Comparison of ENCODE assay signal across 1 cellular context in genomic region chr22:36540867-36541642, GRCh38.
TF ChIP-seq lines count a peak whose summit lies in the region.

No MANE protein-coding gene starts in this region.

TF ChIP-seq in A549, 52 proteins besides CTCF, POLR2A, EP300 and RAD21 (continued from another document):
- no peak for TF ChIP-seq HMGXB4 (CRISPR knock-in tag; IDR thresholded peaks at IDR 0.05; ENCODE audit: borderline replicate concordance)
- TF ChIP-seq NFE2L2 (conservative IDR thresholded peaks at IDR 0.05; ENCODE audit: low read length): no peak
- TF ChIP-seq JUNB (IDR thresholded peaks at IDR 0.05): no peak
- no peak for TF ChIP-seq RFX5 (IDR thresholded peaks at IDR 0.05)
- TF ChIP-seq ZNF302 (CRISPR knock-in tag; IDR thresholded peaks at IDR 0.05): no peak
- TF ChIP-seq ZC3H11A (IDR thresholded peaks at IDR 0.05): no peak
- TF ChIP-seq TP53 (CRISPR knock-in tag; IDR thresholded peaks at IDR 0.05): no peak
- TF ChIP-seq, protein P1, sequence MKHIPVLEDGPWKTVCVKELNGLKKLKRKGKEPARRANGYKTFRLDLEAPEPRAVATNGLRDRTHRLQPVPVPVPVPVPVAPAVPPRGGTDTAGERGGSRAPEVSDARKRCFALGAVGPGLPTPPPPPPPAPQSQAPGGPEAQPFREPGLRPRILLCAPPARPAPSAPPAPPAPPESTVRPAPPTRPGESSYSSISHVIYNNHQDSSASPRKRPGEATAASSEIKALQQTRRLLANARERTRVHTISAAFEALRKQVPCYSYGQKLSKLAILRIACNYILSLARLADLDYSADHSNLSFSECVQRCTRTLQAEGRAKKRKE (CRISPR knock-in tag; IDR thresholded peaks at IDR 0.05; ENCODE audit: low read depth): no peak
- no peak for TF ChIP-seq FOXS1 (CRISPR knock-in tag; IDR thresholded peaks at IDR 0.05)
TF ChIP-seq in A549: peak in this region for 0.
